ENCODE assay signal across 8 cellular contexts in the genomic region with DNA sequence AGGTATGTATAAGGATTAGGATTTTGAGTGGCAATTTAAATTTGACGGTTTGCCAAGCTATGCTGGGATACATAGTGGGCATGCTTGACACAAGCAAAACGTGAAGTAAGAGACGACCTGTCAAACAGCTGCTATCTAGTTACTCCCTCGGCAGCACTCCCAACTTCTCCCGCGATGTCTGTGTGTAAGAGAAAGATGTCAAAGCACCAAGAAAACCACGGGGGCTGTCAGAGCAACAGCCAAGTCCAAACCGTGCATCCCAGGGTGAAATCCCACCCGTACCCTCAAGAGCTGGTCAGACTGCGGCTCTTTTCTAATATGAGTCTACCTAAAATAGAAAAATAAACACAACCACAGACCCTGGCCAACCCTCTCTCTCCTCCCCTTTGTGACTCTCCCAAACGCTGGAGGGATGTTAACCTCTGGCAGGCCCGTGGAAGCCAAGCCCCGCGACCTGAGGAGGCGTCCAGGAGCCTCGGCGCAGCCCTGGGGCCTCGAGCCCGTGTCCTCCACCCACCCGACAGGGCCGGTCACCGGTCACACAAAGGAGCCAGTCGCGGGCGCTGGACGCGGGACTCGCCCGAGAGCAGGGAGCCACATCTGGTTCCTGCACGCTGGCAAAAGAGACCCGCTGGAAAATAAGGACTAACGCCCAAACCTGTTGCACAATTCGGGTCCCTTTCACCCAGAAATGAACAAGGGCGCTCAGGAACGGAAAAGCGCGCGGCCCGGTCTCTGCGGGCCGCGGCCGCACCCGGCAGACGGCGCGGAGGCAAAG. TPM values are rescaled to one million over a fixed set of nuclear protein-coding genes. Genes with fewer than 3 reads are reported as not detected.
A peak's percentile ranks its signal among the peaks of the same experiment; 100 is the strongest.
DNase-seq lines count a peak whose midpoint lies in the region; ATAC-seq and TF ChIP-seq lines count a peak whose summit lies in the region.

No MANE protein-coding gene starts in this region.

- peak overlapping the region; percentile 75 to 81 for H3K4me3 ChIP-seq in foreskin fibroblast (ENCODE audit: low read depth in 1 of 2, low read length in 2 of 2)
- H3K4me3 ChIP-seq in uterus = peak overlapping the region; percentile 56 to 60

- H3K36me3 Mint-ChIP-seq in activated T-helper 17 cell treated with anti-CD3 and anti-CD28 coated beads, Interleukin-2, amount 50 U/mL, for 72 hours (ENCODE audit: low read depth) = no peaks in the 10 kb centered on the region
- H3K36me3 Mint-ChIP-seq in natural killer cell = no peaks in the 10 kb centered on the region

- no peaks in the 10 kb centered on the region for H3K4me1 Mint-ChIP-seq in activated T-helper 17 cell treated with anti-CD3 and anti-CD28 coated beads, Interleukin-2, amount 50 U/mL, for 72 hours
- peaks cover 13 to 35% of the 10 kb centered on the region in 2 donors for H3K4me1 Mint-ChIP-seq in natural killer cell

- H3K27me3 Mint-ChIP-seq in activated T-helper 17 cell treated with anti-CD3 and anti-CD28 coated beads, Interleukin-2, amount 50 U/mL, for 72 hours = peaks cover 31% of the 10 kb centered on the region
- peaks cover 7 to 11% of the 10 kb centered on the region in 2 donors for H3K27me3 Mint-ChIP-seq in natural killer cell (ENCODE audit: low read depth in 2 of 2)

- H3K4me3 Mint-ChIP-seq in activated T-helper 17 cell treated with anti-CD3 and anti-CD28 coated beads, Interleukin-2, amount 50 U/mL, for 72 hours = peak overlapping the region; percentile 76
- peak overlapping the region; percentile 95 for H3K4me3 Mint-ChIP-seq in natural killer cell

- peak overlapping the region; percentile 12 for H3K27ac Mint-ChIP-seq in activated T-helper 17 cell treated with anti-CD3 and anti-CD28 coated beads, Interleukin-2, amount 50 U/mL, for 72 hours
- H3K27ac Mint-ChIP-seq in natural killer cell = peak overlapping the region; percentile 65 to 84

- peak; percentile 34 for DNase-seq in AG08395 (ENCODE audit: low spot score)
- DNase-seq in NCI-H226 = peak; percentile 56
- peak; percentile 29 to 68 for DNase-seq in foreskin fibroblast
- peak; percentile 19 for DNase-seq in natural killer cell
- DNase-seq in uterus = peak; percentile 33 to 37

- ATAC-seq in GM18502 (IDR thresholded peaks at IDR 0.05; ENCODE audit: poor library complexity, unreplicated experiment) = peak; percentile 34
- ATAC-seq in HG02970 (IDR thresholded peaks at IDR 0.05; ENCODE audit: low FRiP score, unreplicated experiment) = peak; percentile 38
- ATAC-seq in activated T-helper 17 cell treated with anti-CD3 and anti-CD28 coated beads, Interleukin-2, amount 50 U/mL, for 72 hours (replicated peaks) = peak; percentile 29
- peak; percentile 9 to 24 (median 15) for ATAC-seq in natural killer cell

- no peaks in the 10 kb centered on the region for H3K9me3 ChIP-seq in uterus

- no peaks in the 10 kb centered on the region for H3K36me3 ChIP-seq in uterus

- H3K4me1 ChIP-seq in uterus = no peaks in the 10 kb centered on the region

- no peaks in the 10 kb centered on the region for H3K9me3 Mint-ChIP-seq in activated T-helper 17 cell treated with anti-CD3 and anti-CD28 coated beads, Interleukin-2, amount 50 U/mL, for 72 hours
- no peaks in the 10 kb centered on the region for H3K9me3 Mint-ChIP-seq in natural killer cell

- H3K27ac ChIP-seq in uterus = peak overlapping the region; percentile 69 to 75

- TF ChIP-seq CTCF in foreskin fibroblast (IDR thresholded peaks at IDR 0.05; ENCODE audit: low read depth, low read length) (no peak), natural killer cell (IDR thresholded peaks at IDR 0.05) (no peak), uterus (IDR thresholded peaks at IDR 0.05) (no peak)

- no peaks in the 10 kb centered on the region for H3K27me3 ChIP-seq in uterus

- TF ChIP-seq POLR2A in uterus (IDR thresholded peaks at IDR 0.05) = no peak

- intact Hi-C loops in natural killer cell (cut with micrococcal nuclease) (no loop called here), uterus (cut with DNase I; ENCODE audit: low total_unique reads) (no loop called here)

RNA-seq across cellular contexts. Expression of gene SESTD1, which starts 1.0 kb away (rescaled TPM):
- 1 to 10 TPM; 7.7 to 9.9 TPM for total RNA-seq in activated T-helper 17 cell treated with anti-CD3 and anti-CD28 coated beads, Interleukin-2, amount 50 U/mL, for 72 hours
- total RNA-seq in natural killer cell (10 to 100 TPM; 14.7 to 25.2 (median 19.0) TPM), uterus (10 to 100 TPM in 3 of 4 donors, 1 to 10 TPM in 1; 5.6 to 64.7 (median 32.8) TPM)

Comparison
In these comparisons a context has a peak if more than half of its experiments do, and no peak if none do; other contexts are left out.
1. Peak in every context shown above with its lines: DNase-seq, ATAC-seq, H3K4me3 ChIP-seq and H3K27ac ChIP-seq.